22 cellular contexts compared by ENCODE assay signal in genomic region chr2:24651643-24652003, GRCh38.
"Had no signal": no experiment of that assay in that cellular context is flagged by ENCODE, and none has a peak within 500 bp of the region (broad histone marks: within the 10 kb centered on the region; RNA-seq: fewer than 3 reads in every experiment).

No MANE protein-coding gene starts in this region.

- ATAC-seq: esophagus mucosa; heart right ventricle; naive thymus-derived CD8-positive, alpha-beta T cell had no signal

- H3K27me3 ChIP-seq: dorsolateral prefrontal cortex, heart right ventricle, neural progenitor cell, right atrium auricular region, sigmoid colon, stomach, transverse colon had no signal

- H3K4me3 Mint-ChIP-seq: naive thymus-derived CD8-positive, alpha-beta T cell; neural progenitor cell had no signal

- H3K4me1 Mint-ChIP-seq: neural progenitor cell had no signal

- FAIRE-seq: endometrium, frontal cortex had no signal

- H2AFZ ChIP-seq: neural progenitor cell had no signal

- H3K27me3 Mint-ChIP-seq: naive thymus-derived CD8-positive, alpha-beta T cell had no signal

- H3K27ac ChIP-seq: dorsolateral prefrontal cortex, heart right ventricle, neural progenitor cell, right atrium auricular region, sigmoid colon, skin epidermis, stomach, thoracic aorta, transverse colon had no signal

- H3K4me3 ChIP-seq: dorsolateral prefrontal cortex, heart right ventricle, neural progenitor cell, right atrium auricular region, sigmoid colon, skin epidermis, stomach, thoracic aorta, transverse colon had no signal

- H3K27ac Mint-ChIP-seq: neural progenitor cell had no signal

- H3K9me3 Mint-ChIP-seq: naive thymus-derived CD8-positive, alpha-beta T cell; neural progenitor cell had no signal

- H3K9me3 ChIP-seq: heart right ventricle, right atrium auricular region, sigmoid colon, stomach, thoracic aorta, transverse colon had no signal

- H3K36me3 ChIP-seq: heart right ventricle, neural progenitor cell, right atrium auricular region, sigmoid colon, stomach, thoracic aorta, transverse colon had no signal

- DNase-seq: cortex of kidney; dorsolateral prefrontal cortex; effector memory CD4-positive, alpha-beta T cell; heart right ventricle; hypothalamus; kidney glomerular epithelial cell; naive thymus-derived CD8-positive, alpha-beta T cell; occipital lobe; sigmoid colon; stimulated activated CD4-positive, alpha-beta T cell treated with anti-CD3 and anti-CD28 coated beads, Interleukin-2, amount 100 ng/mL, for 24 hours; stimulated activated CD4-positive, alpha-beta T cell treated with anti-CD3 and anti-CD28 coated beads, Interleukin-4, amount 100 ng/mL, for 4 hours; stimulated activated naive CD4-positive, alpha-beta T cell; stomach; substantia nigra; transverse colon had no signal

- H3K9ac ChIP-seq: neural progenitor cell had no signal

- H3K4me2 ChIP-seq: neural progenitor cell had no signal

- H3K36me3 Mint-ChIP-seq: neural progenitor cell had no signal
